Comparison of ENCODE assay signal across 30 cellular contexts in the genomic region with DNA sequence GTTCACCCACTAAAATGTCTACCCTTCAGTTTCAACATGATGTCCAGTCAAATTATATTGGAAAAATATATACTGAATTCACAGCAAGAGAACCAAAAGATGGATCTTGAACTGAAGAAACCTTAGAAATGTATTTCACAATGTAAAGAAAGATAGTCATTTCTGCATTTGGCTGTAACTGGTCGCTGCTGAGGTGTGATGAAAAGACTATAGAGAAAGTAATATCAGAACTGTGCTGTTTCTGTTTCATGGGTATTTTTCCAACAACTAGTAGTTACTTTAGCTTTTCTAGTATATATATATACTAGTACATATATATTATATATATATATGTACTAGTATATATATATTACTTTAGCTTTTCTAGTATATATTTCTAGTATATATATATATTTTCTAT.
"Had no signal": no experiment of that assay in that cellular context is flagged by ENCODE, and none has a peak within 500 bp of the region (broad histone marks: within the 10 kb centered on the region; RNA-seq: fewer than 3 reads in every experiment).

No MANE protein-coding gene starts in this region.

- FAIRE-seq: bronchial epithelial cell had no signal

- H3K27me3 Mint-ChIP-seq: activated CD4-positive, alpha-beta memory T cell treated with anti-CD3 and anti-CD28 coated beads, Interleukin-2, amount 10 ng/mL, durations not matched to agents 7 days and 5 days; activated CD4-positive, alpha-beta T cell treated with anti-CD3 and anti-CD28 coated beads, Interleukin-2, amount 10 ng/mL, durations not matched to agents 7 days and 5 days; activated naive CD4-positive, alpha-beta T cell treated with anti-CD3 and anti-CD28 coated beads, Interleukin-2, amount 10 ng/mL, durations not matched to agents 7 days and 5 days; activated naive CD8-positive, alpha-beta T cell treated with anti-CD3 and anti-CD28 coated beads, Interleukin-2, amount 10 ng/mL, durations not matched to agents 7 days and 5 days; activated T-cell treated with anti-CD3 and anti-CD28 coated beads, Interleukin-2, amount 50 U/mL, for 24 hours; central memory CD8-positive, alpha-beta T cell; dendritic cell treated with granulocyte-macrophage colony-stimulating factor and Interleukin-4, amounts not matched to agents 40 ng/mL and 50 ng/mL, for 4 days had no signal

- H3K27me3 ChIP-seq: ascending aorta, brain microvascular endothelial cell, dorsolateral prefrontal cortex, esophagus muscularis mucosa, foreskin keratinocyte, gastrocnemius medialis, heart left ventricle had no signal

- ATAC-seq: activated naive CD4-positive, alpha-beta T cell treated with anti-CD3 and anti-CD28 coated beads, Interleukin-2, amount 50 U/mL, for 72 hours; activated T-cell treated with anti-CD3 and anti-CD28 coated beads, Interleukin-2, amount 50 U/mL, for 72 hours; foreskin keratinocyte; gastrocnemius medialis; heart left ventricle had no signal

- H3K4me3 ChIP-seq: ascending aorta, coronary artery, esophagus muscularis mucosa, gastrocnemius medialis, heart left ventricle had no signal

- H3K4me1 Mint-ChIP-seq: activated CD4-positive, alpha-beta memory T cell treated with anti-CD3 and anti-CD28 coated beads, Interleukin-2, amount 10 ng/mL, durations not matched to agents 7 days and 5 days; activated CD4-positive, alpha-beta T cell treated with anti-CD3 and anti-CD28 coated beads, Interleukin-2, amount 10 ng/mL, durations not matched to agents 7 days and 5 days; activated naive CD4-positive, alpha-beta T cell treated with anti-CD3 and anti-CD28 coated beads, Interleukin-2, amount 10 ng/mL, durations not matched to agents 7 days and 5 days; activated naive CD8-positive, alpha-beta T cell treated with anti-CD3 and anti-CD28 coated beads, Interleukin-2, amount 10 ng/mL, durations not matched to agents 7 days and 5 days; central memory CD8-positive, alpha-beta T cell; endodermal cell had no signal

- H3K27ac Mint-ChIP-seq: activated CD4-positive, alpha-beta memory T cell treated with anti-CD3 and anti-CD28 coated beads, Interleukin-2, amount 10 ng/mL, durations not matched to agents 7 days and 5 days; activated CD4-positive, alpha-beta T cell treated with anti-CD3 and anti-CD28 coated beads, Interleukin-2, amount 10 ng/mL, durations not matched to agents 7 days and 5 days; activated naive CD4-positive, alpha-beta T cell treated with anti-CD3 and anti-CD28 coated beads, Interleukin-2, amount 10 ng/mL, durations not matched to agents 7 days and 5 days; activated naive CD4-positive, alpha-beta T cell treated with anti-CD3 and anti-CD28 coated beads, Interleukin-2, amount 50 U/mL, for 72 hours; activated naive CD8-positive, alpha-beta T cell treated with anti-CD3 and anti-CD28 coated beads, Interleukin-2, amount 10 ng/mL, durations not matched to agents 7 days and 5 days; activated T-cell treated with anti-CD3 and anti-CD28 coated beads, Interleukin-2, amount 50 U/mL, for 24 hours; activated T-cell treated with anti-CD3 and anti-CD28 coated beads, Interleukin-2, amount 50 U/mL, for 72 hours; dendritic cell treated with granulocyte-macrophage colony-stimulating factor and Interleukin-4, amounts not matched to agents 40 ng/mL and 50 ng/mL, for 4 days; endodermal cell had no signal

- DNase-seq: activated CD4-positive, alpha-beta memory T cell treated with anti-CD3 and anti-CD28 coated beads, Interleukin-2, amount 10 ng/mL, durations not matched to agents 7 days and 5 days; activated CD4-positive, alpha-beta T cell treated with anti-CD3 and anti-CD28 coated beads for 1 hour; activated CD4-positive, alpha-beta T cell treated with anti-CD3 and anti-CD28 coated beads for 4 hours; activated CD4-positive, alpha-beta T cell treated with anti-CD3 and anti-CD28 coated beads, Interleukin-2, amount 10 ng/mL, durations not matched to agents 7 days and 5 days; activated CD4-positive, alpha-beta T cell treated with anti-CD3 and anti-CD28 coated beads, Interleukin-2, amount 50 U/mL, for 4 hours; activated CD8-positive, alpha-beta memory T cell treated with anti-CD3 and anti-CD28 coated beads, Interleukin-2, amount 50 U/mL, for 48 hours; activated gamma-delta T cell; activated naive CD4-positive, alpha-beta T cell; activated naive CD4-positive, alpha-beta T cell treated with anti-CD3 and anti-CD28 coated beads, Interleukin-2, amount 10 ng/mL, durations not matched to agents 7 days and 5 days; activated naive CD8-positive, alpha-beta T cell treated with anti-CD3 and anti-CD28 coated beads, Interleukin-2, amount 10 ng/mL, durations not matched to agents 7 days and 5 days; activated T-cell treated with anti-CD3 and anti-CD28 coated beads for 4 hours; activated T-cell treated with anti-CD3 and anti-CD28 coated beads, Interleukin-2, amount 50 U/mL, for 24 hours; activated T-cell treated with anti-CD3 and anti-CD28 coated beads, Interleukin-2, amount 50 U/mL, for 72 hours; brain microvascular endothelial cell; dorsolateral prefrontal cortex; effector memory CD4-positive, alpha-beta T cell; endodermal cell; erythroblast; foreskin keratinocyte; gastrocnemius medialis; glutamatergic neuron; heart left ventricle; T-helper 2 cell had no signal

- H3K36me3 ChIP-seq: ascending aorta, brain microvascular endothelial cell, esophagus muscularis mucosa, gastrocnemius medialis, heart left ventricle had no signal

- H3K9me3 ChIP-seq: ascending aorta, esophagus muscularis mucosa, gastrocnemius medialis, heart left ventricle had no signal

- H3K27ac ChIP-seq: ascending aorta, brain microvascular endothelial cell, coronary artery, foreskin keratinocyte, gastrocnemius medialis, heart left ventricle had no signal

- H3K36me3 Mint-ChIP-seq: activated naive CD4-positive, alpha-beta T cell treated with anti-CD3 and anti-CD28 coated beads, Interleukin-2, amount 10 ng/mL, durations not matched to agents 7 days and 5 days; activated naive CD4-positive, alpha-beta T cell treated with anti-CD3 and anti-CD28 coated beads, Interleukin-2, amount 50 U/mL, for 72 hours; activated naive CD8-positive, alpha-beta T cell treated with anti-CD3 and anti-CD28 coated beads, Interleukin-2, amount 10 ng/mL, durations not matched to agents 7 days and 5 days had no signal

- H3K4me1 ChIP-seq: ascending aorta, foreskin keratinocyte, gastrocnemius medialis, heart left ventricle had no signal

- H3K9me3 Mint-ChIP-seq: activated CD4-positive, alpha-beta T cell treated with anti-CD3 and anti-CD28 coated beads, Interleukin-2, amount 10 ng/mL, durations not matched to agents 7 days and 5 days; activated naive CD4-positive, alpha-beta T cell treated with anti-CD3 and anti-CD28 coated beads, Interleukin-2, amount 10 ng/mL, durations not matched to agents 7 days and 5 days; activated naive CD8-positive, alpha-beta T cell treated with anti-CD3 and anti-CD28 coated beads, Interleukin-2, amount 10 ng/mL, durations not matched to agents 7 days and 5 days; activated T-cell treated with anti-CD3 and anti-CD28 coated beads, Interleukin-2, amount 50 U/mL, for 24 hours; dendritic cell treated with granulocyte-macrophage colony-stimulating factor and Interleukin-4, amounts not matched to agents 40 ng/mL and 50 ng/mL, for 4 days; endodermal cell had no signal

- H3K4me3 Mint-ChIP-seq: activated CD4-positive, alpha-beta memory T cell treated with anti-CD3 and anti-CD28 coated beads, Interleukin-2, amount 10 ng/mL, durations not matched to agents 7 days and 5 days; activated CD4-positive, alpha-beta T cell treated with anti-CD3 and anti-CD28 coated beads, Interleukin-2, amount 10 ng/mL, durations not matched to agents 7 days and 5 days; activated naive CD4-positive, alpha-beta T cell treated with anti-CD3 and anti-CD28 coated beads, Interleukin-2, amount 10 ng/mL, durations not matched to agents 7 days and 5 days; activated naive CD8-positive, alpha-beta T cell treated with anti-CD3 and anti-CD28 coated beads, Interleukin-2, amount 10 ng/mL, durations not matched to agents 7 days and 5 days; activated T-cell treated with anti-CD3 and anti-CD28 coated beads, Interleukin-2, amount 50 U/mL, for 24 hours; activated T-cell treated with anti-CD3 and anti-CD28 coated beads, Interleukin-2, amount 50 U/mL, for 72 hours; central memory CD8-positive, alpha-beta T cell; dendritic cell treated with granulocyte-macrophage colony-stimulating factor and Interleukin-4, amounts not matched to agents 40 ng/mL and 50 ng/mL, for 4 days; endodermal cell had no signal
